Comparison of ENCODE assay signal across 8 cellular contexts in genomic region chr9:107282759-107283620, GRCh38. TPM values are rescaled to one million over a fixed set of nuclear protein-coding genes. Genes with fewer than 3 reads are reported as not detected.
DNase-seq lines count a peak whose midpoint lies in the region; ATAC-seq and TF ChIP-seq lines count a peak whose summit lies in the region.

RAD23B (plus strand) TSS chr9:107283279; CDS start chr9:107283630, 351 bp downstream.

- intact Hi-C loops in left cardiac atrium (cut with DNase I), result no loop called here

- DNase-seq in GM13977 (ENCODE audit: low spot score), result peak; percentile 95
- DNase-seq in NCI-H1694 (lab: John Stamatoyannopoulos, UW), result peak; percentile 88
- DNase-seq in amniotic stem cell (lab: John Stamatoyannopoulos, UW), result peak; percentile 97
- DNase-seq in left cardiac atrium, result peak; percentile 99
- peak; percentile 98 for DNase-seq in progenitor cell of endocrine pancreas (ENCODE audit: low spot score, unreplicated experiment)
- peak; percentile 99 for DNase-seq in ureter (ENCODE audit: low spot score)

- H3K4me1 Mint-ChIP-seq in T-helper 1 cell treated with Interleukin-12 subunit alpha and Interleukin-12 subunit beta and Interleukin-4 antibody, amounts not matched to agents 30 μg/mL and 1 μg/mL, for 36 hours (ENCODE audit: low read depth), result peaks cover 34% of the 10 kb centered on the region
- peaks cover 27% of the 10 kb centered on the region for H3K4me1 Mint-ChIP-seq in progenitor cell of endocrine pancreas (ENCODE audit: low read depth)

- peak within 1 kb of the TSS; percentile 97 for H3K4me3 Mint-ChIP-seq in T-helper 1 cell treated with Interleukin-12 subunit alpha and Interleukin-12 subunit beta and Interleukin-4 antibody, amounts not matched to agents 30 μg/mL and 1 μg/mL, for 36 hours
- H3K4me3 Mint-ChIP-seq in progenitor cell of endocrine pancreas (ENCODE audit: low read depth), result peak within 1 kb of the TSS; percentile 99

- in situ Hi-C loops in GM13977 (cut with MboI; ENCODE audit: low pct_unique_long_range_greater_than_20kb, low sequenced_read_pairs, unreplicated experiment), result no loop called here

- H3K27ac Mint-ChIP-seq in T-helper 1 cell treated with Interleukin-12 subunit alpha and Interleukin-12 subunit beta and Interleukin-4 antibody, amounts not matched to agents 30 μg/mL and 1 μg/mL, for 36 hours, result peak within 1 kb of the TSS; percentile 94
- peak within 1 kb of the TSS; percentile 99 for H3K27ac Mint-ChIP-seq in progenitor cell of endocrine pancreas

- H3K27me3 Mint-ChIP-seq in T-helper 1 cell treated with Interleukin-12 subunit alpha and Interleukin-12 subunit beta and Interleukin-4 antibody, amounts not matched to agents 30 μg/mL and 1 μg/mL, for 36 hours (ENCODE audit: low read depth), result no peaks in the 10 kb centered on the region
- no peaks in the 10 kb centered on the region for H3K27me3 Mint-ChIP-seq in progenitor cell of endocrine pancreas

- H3K9me3 Mint-ChIP-seq in T-helper 1 cell treated with Interleukin-12 subunit alpha and Interleukin-12 subunit beta and Interleukin-4 antibody, amounts not matched to agents 30 μg/mL and 1 μg/mL, for 36 hours, result no peaks in the 10 kb centered on the region
- H3K9me3 Mint-ChIP-seq in progenitor cell of endocrine pancreas (ENCODE audit: low read depth), result no peaks in the 10 kb centered on the region

- ATAC-seq in HG02884 (IDR thresholded peaks at IDR 0.05; ENCODE audit: unreplicated experiment) (peak; percentile 80), left cardiac atrium (peak; percentile 97 to 98)

- TF ChIP-seq CTCF in GM13977 (IDR thresholded peaks at IDR 0.05; ENCODE audit: extremely low read depth, insufficient read depth, missing control alignments) (no peak), progenitor cell of endocrine pancreas (IDR thresholded peaks at IDR 0.05; ENCODE audit: unreplicated experiment) (no peak)

- H3K36me3 Mint-ChIP-seq in T-helper 1 cell treated with Interleukin-12 subunit alpha and Interleukin-12 subunit beta and Interleukin-4 antibody, amounts not matched to agents 30 μg/mL and 1 μg/mL, for 36 hours (ENCODE audit: low read depth), result peaks cover 3% of the 10 kb centered on the region
- H3K36me3 Mint-ChIP-seq in progenitor cell of endocrine pancreas (ENCODE audit: insufficient read depth), result no peaks in the 10 kb centered on the region

RNA-seq across cellular contexts. Expression of gene RAD23B, which starts in this region (rescaled TPM):
- total RNA-seq in left cardiac atrium (10 to 100 TPM; 87.6 to 88.7 TPM), progenitor cell of endocrine pancreas (153 and 171 TPM in 2 replicates), ureter (132 TPM)

Comparison
In these comparisons a context has a peak if more than half of its experiments do, and no peak if none do; other contexts are left out.
1. Peak in every context shown above with its lines: DNase-seq and ATAC-seq.